Comparison of ENCODE assay signal across 33 cellular contexts in the genomic region with DNA sequence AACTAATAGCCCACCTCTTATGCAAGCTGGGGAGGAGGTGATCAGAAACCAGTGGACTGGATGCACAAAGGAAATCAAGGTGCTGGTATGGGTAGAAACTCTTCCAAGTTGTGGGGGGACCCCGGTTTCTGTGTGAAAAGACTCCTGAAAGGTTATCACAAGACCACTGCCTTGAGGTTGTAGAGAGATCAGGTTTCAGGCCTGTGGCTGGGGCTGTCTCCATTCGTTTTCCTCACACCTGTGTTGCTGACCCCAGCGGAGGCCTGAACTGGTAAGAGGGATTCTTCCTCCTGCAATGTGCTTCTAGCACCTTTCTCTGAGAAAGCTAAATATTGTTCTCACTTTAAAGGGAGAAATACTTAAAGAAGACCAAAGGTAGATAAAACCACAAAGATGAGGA. TPM values are rescaled to one million over a fixed set of nuclear protein-coding genes. Genes with fewer than 3 reads are reported as not detected.
"Had no signal": no experiment of that assay in that cellular context is flagged by ENCODE, and none has a peak within 500 bp of the region (broad histone marks: within the 10 kb centered on the region; RNA-seq: fewer than 3 reads in every experiment).

No MANE protein-coding gene starts in this region.

- H3K27ac ChIP-seq: stomach, suprapubic skin, testis, thoracic aorta, tibial artery, tibial nerve, transverse colon, upper lobe of left lung, upper lobe of right lung, uterus, vagina had no signal

- H3K27ac Mint-ChIP-seq: stimulated activated effector memory CD8-positive, alpha-beta T cell treated with anti-CD3 and anti-CD28 coated beads, Interleukin-12 subunit alpha, Interleukin-12 subunit beta, amount 100 ng/mL, for 72 hours; stimulated activated memory B cell treated with anti-CD40 and anti-IgM and Interleukin-4, amounts not matched to agents 10 μg/mL and 1 μg/mL and 100 μg/mL, for 72 hours; stimulated activated naive B cell treated with anti-CD40 and anti-IgM and Interleukin-4, amounts not matched to agents 10 μg/mL and 1 μg/mL and 100 μg/mL, for 72 hours; stimulated activated naive CD8-positive, alpha-beta T cell treated with anti-CD3 and anti-CD28 coated beads, Interleukin-15, amount 100 ng/mL, for 72 hours; stimulated activated naive CD8-positive, alpha-beta T cell treated with anti-CD3 and anti-CD28 coated beads, Interleukin-15, Interleukin-2, amounts not matched to agents 100 ng/mL and 50 ng/mL, for 24 hours; type B pancreatic cell had no signal

- DNase-seq: stimulated activated CD4-positive, alpha-beta T cell treated with anti-CD3 and anti-CD28 coated beads, Interleukin-2, amount 100 ng/mL, for 24 hours; stimulated activated CD4-positive, alpha-beta T cell treated with anti-CD3 and anti-CD28 coated beads, Interleukin-2, amount 100 ng/mL, for 48 hours; stimulated activated CD4-positive, alpha-beta T cell treated with anti-CD3 and anti-CD28 coated beads, Interleukin-4, amount 100 ng/mL, for 1 hour; stimulated activated CD4-positive, alpha-beta T cell treated with anti-CD3 and anti-CD28 coated beads, Interleukin-4, amount 100 ng/mL, for 24 hours; stimulated activated CD4-positive, alpha-beta T cell treated with anti-CD3 and anti-CD28 coated beads, Interleukin-4, amount 100 ng/mL, for 4 hours; stimulated activated CD8-positive, alpha-beta memory T cell treated with anti-CD3 and anti-CD28 coated beads, Interleukin-4, amount 100 ng/mL, for 48 hours; stimulated activated naive B cell treated with anti-CD40 and anti-IgM and Interleukin-4, amounts not matched to agents 10 μg/mL and 1 μg/mL and 100 μg/mL, for 72 hours; stimulated activated naive CD4-positive, alpha-beta T cell; stimulated activated naive CD4-positive, alpha-beta T cell treated with Interleukin-2 at 50 U/mL for 16 hours; stimulated activated naive CD8-positive, alpha-beta T cell treated with anti-CD3 and anti-CD28 coated beads, Interleukin-15, amount 100 ng/mL, for 72 hours; stimulated activated naive CD8-positive, alpha-beta T cell treated with anti-CD3 and anti-CD28 coated beads, Interleukin-15, Interleukin-2, amounts not matched to agents 100 U/mL and 50 U/mL, for 24 hours; stomach; substantia nigra; testis; tibial artery; transverse colon; trophoblast cell; upper lobe of left lung; upper lobe of right lung; uterus had no signal

- ATAC-seq: stimulated activated effector memory CD8-positive, alpha-beta T cell treated with anti-CD3 and anti-CD28 coated beads, Interleukin-12 subunit alpha, Interleukin-12 subunit beta, amount 100 ng/mL, for 72 hours; stimulated activated memory B cell treated with anti-CD40 and anti-IgM and Interleukin-4, amounts not matched to agents 10 μg/mL and 1 μg/mL and 100 μg/mL, for 72 hours; stimulated activated naive B cell treated with anti-CD40 and anti-IgM and Interleukin-4, amounts not matched to agents 10 μg/mL and 1 μg/mL and 100 μg/mL, for 72 hours; stimulated activated naive CD8-positive, alpha-beta T cell treated with anti-CD3 and anti-CD28 coated beads, Interleukin-15, amount 100 ng/mL, for 72 hours; stimulated activated naive CD8-positive, alpha-beta T cell treated with anti-CD3 and anti-CD28 coated beads, Interleukin-15, Interleukin-2, amounts not matched to agents 100 U/mL and 50 U/mL, for 24 hours; upper lobe of right lung had no signal

- H3K9me3 ChIP-seq: testis, thoracic aorta, tibial nerve, upper lobe of left lung, upper lobe of right lung, uterus, vagina had no signal

- H3K4me3 Mint-ChIP-seq: stimulated activated effector memory CD8-positive, alpha-beta T cell treated with anti-CD3 and anti-CD28 coated beads, Interleukin-12 subunit alpha, Interleukin-12 subunit beta, amount 100 ng/mL, for 72 hours; stimulated activated memory B cell treated with anti-CD40 and anti-IgM and Interleukin-4, amounts not matched to agents 10 μg/mL and 1 μg/mL and 100 μg/mL, for 72 hours; stimulated activated naive B cell treated with anti-CD40 and anti-IgM and Interleukin-4, amounts not matched to agents 10 μg/mL and 1 μg/mL and 100 μg/mL, for 72 hours; stimulated activated naive CD8-positive, alpha-beta T cell treated with anti-CD3 and anti-CD28 coated beads, Interleukin-15, amount 100 ng/mL, for 72 hours; stimulated activated naive CD8-positive, alpha-beta T cell treated with anti-CD3 and anti-CD28 coated beads, Interleukin-15, Interleukin-2, amounts not matched to agents 100 ng/mL and 50 ng/mL, for 24 hours; type B pancreatic cell had no signal

- H3K4me3 ChIP-seq: stomach, suprapubic skin, testis, thoracic aorta, tibial artery, tibial nerve, transverse colon, upper lobe of left lung, upper lobe of right lung, uterus, vagina had no signal

- H3K36me3 ChIP-seq: stomach, suprapubic skin, thoracic aorta, tibial artery, transverse colon, upper lobe of left lung, upper lobe of right lung, uterus, vagina had no signal

- H3K9me3 Mint-ChIP-seq: stimulated activated naive CD8-positive, alpha-beta T cell treated with anti-CD3 and anti-CD28 coated beads, Interleukin-15, Interleukin-2, amounts not matched to agents 100 ng/mL and 50 ng/mL, for 24 hours had no signal

- H3K27me3 Mint-ChIP-seq: stimulated activated memory B cell treated with anti-CD40 and anti-IgM and Interleukin-4, amounts not matched to agents 10 μg/mL and 1 μg/mL and 100 μg/mL, for 72 hours; stimulated activated naive B cell treated with anti-CD40 and anti-IgM and Interleukin-4, amounts not matched to agents 10 μg/mL and 1 μg/mL and 100 μg/mL, for 72 hours; type B pancreatic cell had no signal

- H3K27me3 ChIP-seq: stomach, suprapubic skin, testis, tibial artery, tibial nerve, transverse colon, upper lobe of left lung, upper lobe of right lung, uterus, vagina had no signal

- H3K36me3 Mint-ChIP-seq: stimulated activated effector memory CD8-positive, alpha-beta T cell treated with anti-CD3 and anti-CD28 coated beads, Interleukin-12 subunit alpha, Interleukin-12 subunit beta, amount 100 ng/mL, for 72 hours; stimulated activated memory B cell treated with anti-CD40 and anti-IgM and Interleukin-4, amounts not matched to agents 10 μg/mL and 1 μg/mL and 100 μg/mL, for 72 hours; stimulated activated naive B cell treated with anti-CD40 and anti-IgM and Interleukin-4, amounts not matched to agents 10 μg/mL and 1 μg/mL and 100 μg/mL, for 72 hours had no signal

- H3K4me1 Mint-ChIP-seq: stimulated activated effector memory CD8-positive, alpha-beta T cell treated with anti-CD3 and anti-CD28 coated beads, Interleukin-12 subunit alpha, Interleukin-12 subunit beta, amount 100 ng/mL, for 72 hours; stimulated activated memory B cell treated with anti-CD40 and anti-IgM and Interleukin-4, amounts not matched to agents 10 μg/mL and 1 μg/mL and 100 μg/mL, for 72 hours; stimulated activated naive B cell treated with anti-CD40 and anti-IgM and Interleukin-4, amounts not matched to agents 10 μg/mL and 1 μg/mL and 100 μg/mL, for 72 hours; stimulated activated naive CD8-positive, alpha-beta T cell treated with anti-CD3 and anti-CD28 coated beads, Interleukin-15, amount 100 ng/mL, for 72 hours had no signal

- H3K4me1 ChIP-seq: stomach, suprapubic skin, testis, tibial artery, tibial nerve, transverse colon, upper lobe of left lung, upper lobe of right lung, uterus, vagina had no signal

RNA-seq across cellular contexts. Expression of gene OR4K5, which starts 9.3 kb away (rescaled TPM):
- total RNA-seq: stomach, subcutaneous adipose tissue, suprapubic skin, temporal lobe, testis, thoracic aorta, tibial nerve, transverse colon, upper lobe of left lung, upper lobe of right lung, ureter, urinary bladder, uterus, vagina had no signal
- polyA plus RNA-seq: stomach, thymus, urinary bladder had no signal

RNA-seq across cellular contexts. Expression of gene OR4K1, which starts 19.6 kb away (rescaled TPM):
- total RNA-seq: stomach, subcutaneous adipose tissue, suprapubic skin, temporal lobe, testis, thoracic aorta, tibial nerve, transverse colon, upper lobe of left lung, upper lobe of right lung, ureter, urinary bladder, uterus, vagina had no signal
- polyA plus RNA-seq: stomach, urinary bladder had no signal

RNA-seq across cellular contexts. Expression of gene OR4K2, which starts 36.2 kb away (rescaled TPM):
- total RNA-seq: subcutaneous adipose tissue, temporal lobe, thoracic aorta, transverse colon, upper lobe of left lung, upper lobe of right lung, ureter, urinary bladder, uterus, vagina had no signal
- polyA plus RNA-seq: stomach, urinary bladder had no signal
